Comparison of ENCODE assay signal across 8 cellular contexts in genomic region chr3:184315871-184316661, GRCh38. TPM values are rescaled to one million over a fixed set of nuclear protein-coding genes. Genes with fewer than 3 reads are reported as not detected.
DNase-seq lines count a peak whose midpoint lies in the region; ATAC-seq and TF ChIP-seq lines count a peak whose summit lies in the region.

No MANE protein-coding gene starts in this region.

- peaks cover 31% of the 10 kb centered on the region for H3K4me1 Mint-ChIP-seq in T-helper 2 cell treated with Interferon-gamma antibody and Interleukin-4, amounts not matched to agents 5 μg/mL and 100 μg/mL, for 36 hours (ENCODE audit: low read depth)

- TF ChIP-seq CTCF in fibroblast of mammary gland (conservative IDR thresholded peaks at IDR 0.05; ENCODE audit: control insufficient read depth, insufficient read depth, low read depth, low read length) (no peak), sigmoid colon (IDR thresholded peaks at IDR 0.05) (no peak)

- peak overlapping the region; percentile 98 to 99 (median 98) for H3K27ac ChIP-seq in sigmoid colon

- TF ChIP-seq POLR2A in sigmoid colon (IDR thresholded peaks at IDR 0.05): no peak

- H3K9me3 ChIP-seq in sigmoid colon: no peaks in the 10 kb centered on the region

- H3K27me3 ChIP-seq in H7 (ENCODE audit: control insufficient read depth, insufficient read depth, low read length) (no peaks in the 10 kb centered on the region), sigmoid colon (no peaks in the 10 kb centered on the region)

- intact Hi-C loops in sigmoid colon (cut with DNase I): loop anchor here (2.0 kb wide), 1 partner anchor 47 kb away; no protein-coding TSS in a partner anchor

- 12 to 45% methylated on average over 16 of the region's 16 CpGs for WGBS in sigmoid colon, 2 donors

- peaks cover 0 to 62% (median 55%) of the 10 kb centered on the region in 4 donors for H3K4me1 ChIP-seq in sigmoid colon

- H3K27me3 Mint-ChIP-seq in T-helper 2 cell treated with Interferon-gamma antibody and Interleukin-4, amounts not matched to agents 5 μg/mL and 100 μg/mL, for 36 hours (ENCODE audit: low read depth): no peaks in the 10 kb centered on the region

- peaks cover 31% of the 10 kb centered on the region for H3K36me3 Mint-ChIP-seq in T-helper 2 cell treated with Interferon-gamma antibody and Interleukin-4, amounts not matched to agents 5 μg/mL and 100 μg/mL, for 36 hours (ENCODE audit: low read depth)

- H3K27ac Mint-ChIP-seq in T-helper 2 cell treated with Interferon-gamma antibody and Interleukin-4, amounts not matched to agents 5 μg/mL and 100 μg/mL, for 36 hours: peak overlapping the region; percentile 79

- no peaks in the 10 kb centered on the region for H3K9me3 Mint-ChIP-seq in T-helper 2 cell treated with Interferon-gamma antibody and Interleukin-4, amounts not matched to agents 5 μg/mL and 100 μg/mL, for 36 hours

- TF ChIP-seq EP300 in sigmoid colon (IDR thresholded peaks at IDR 0.05): no peak

- peak overlapping the region; percentile 84 for H3K4me3 Mint-ChIP-seq in T-helper 2 cell treated with Interferon-gamma antibody and Interleukin-4, amounts not matched to agents 5 μg/mL and 100 μg/mL, for 36 hours

- ATAC-seq in HG02642 (IDR thresholded peaks at IDR 0.05; ENCODE audit: poor library complexity, unreplicated experiment) (no peak), GM21825 (IDR thresholded peaks at IDR 0.05; ENCODE audit: unreplicated experiment) (no peak)

- H3K4me3 ChIP-seq in H7 (ENCODE audit: insufficient read depth, low read depth, low read length): peak overlapping the region; percentile 81
- H3K4me3 ChIP-seq in fibroblast of mammary gland (ENCODE audit: control insufficient read depth, low read depth, low read length): peak overlapping the region; percentile 91
- peak overlapping the region; percentile 68 to 93 (median 88) for H3K4me3 ChIP-seq in sigmoid colon

- DNase-seq in H7 (peak; percentile 72), fibroblast of mammary gland (ENCODE audit: low read depth) (no peak), sigmoid colon (no peak), NCI-H2196 treated with DMSO at 0.1 percent for 48 hours (lab: John Stamatoyannopoulos, UW; ENCODE audit: unreplicated experiment) (no peak), cerebellar cortex (ENCODE audit: low spot score) (no peak)
- no peak for DNase-seq in T-helper 2 cell treated with Interferon-gamma antibody and Interleukin-4, amounts not matched to agents 5 μg/mL and 100 μg/mL, for 36 hours (ENCODE audit: low spot score)

- H3K36me3 ChIP-seq in H7 (replicated peaks; ENCODE audit: control insufficient read depth, insufficient read depth, low read length) (peaks cover 32% of the 10 kb centered on the region), sigmoid colon (peaks cover 4 to 32% (median 22%) of the 10 kb centered on the region in 4 donors)

RNA-seq across cellular contexts. Expression of gene EIF4G1, which starts 1.7 kb away (rescaled TPM):
- total RNA-seq in H7 (2014; rRNA removed; shearing (Covaris generic)): 359 and 392 TPM in 2 replicates
- total RNA-seq in sigmoid colon: 100 to 1,000 TPM; 115 to 241 (median 182) TPM
- polyA plus RNA-seq in sigmoid colon: 100 to 1,000 TPM in 1 of 3 donors, 10 to 100 TPM in 2; 62.9 to 249 (median 67.3) TPM

RNA-seq across cellular contexts. Expression of gene PSMD2, which starts 17.0 kb away (rescaled TPM):
- 378 and 392 TPM in 2 replicates for total RNA-seq in H7 (2014; rRNA removed; shearing (Covaris generic))
- 100 to 1,000 TPM; 127 to 246 (median 234) TPM for total RNA-seq in sigmoid colon
- 100 to 1,000 TPM; 105 to 174 (median 153) TPM for polyA plus RNA-seq in sigmoid colon

RNA-seq across cellular contexts. Expression of gene FAM131A, which starts 21.3 kb away (rescaled TPM):
- 36.9 and 41.1 TPM in 2 replicates for total RNA-seq in H7 (2014; rRNA removed; shearing (Covaris generic))
- total RNA-seq in sigmoid colon: 10 to 100 TPM; 28.0 to 36.7 (median 33.8) TPM
- 10 to 100 TPM; 12.6 to 17.1 (median 12.9) TPM for polyA plus RNA-seq in sigmoid colon

RNA-seq across cellular contexts. Expression of gene ECE2, which starts 40.2 kb away (rescaled TPM):
- not detected in 2 replicates for total RNA-seq in H7 (2014; rRNA removed; shearing (Covaris generic))
- 1 to 10 TPM in 3 of 4 donors, under 1 TPM in 1; 0.49 to 2.9 (median 1.7) TPM for total RNA-seq in sigmoid colon
- under 1 TPM in 1 of 3 donors, not detected in 2; 0.63 TPM for polyA plus RNA-seq in sigmoid colon

RNA-seq across cellular contexts. Expression of gene CLCN2, which starts 45.3 kb away (rescaled TPM):
- total RNA-seq in H7 (2014; rRNA removed; shearing (Covaris generic)): 17.1 and 22.3 TPM in 2 replicates
- 1 to 10 TPM; 1.6 to 3.3 (median 2.6) TPM for total RNA-seq in sigmoid colon
- 10 to 100 TPM; 10.9 to 30.2 (median 13.2) TPM for polyA plus RNA-seq in sigmoid colon
